1 cellular context compared by ENCODE assay signal in genomic region chr2:9207641-9208301, GRCh38.
TF ChIP-seq lines count a peak whose summit lies in the region.

No MANE protein-coding gene starts in this region.

TF ChIP-seq in IMR-90, 13 proteins besides CTCF, POLR2A, EP300 and RAD21 (continued from another document):
- TF ChIP-seq SMC3 (IDR thresholded peaks at IDR 0.05; ENCODE audit: low read depth, low read length) (peak; percentile 12; the same call in 1 of the 2 replicates), MAFK (IDR thresholded peaks at IDR 0.05; ENCODE audit: low read depth, low read length) (no peak), NFE2L2 (IDR thresholded peaks at IDR 0.05; ENCODE audit: low read depth, low read length) (no peak), CHD1 (IDR thresholded peaks at IDR 0.05; ENCODE audit: low read depth, low read length) (no peak), MAZ (IDR thresholded peaks at IDR 0.05; ENCODE audit: borderline replicate concordance, low read depth, low read length) (peak; percentile 24; the same call in 1 of the 2 replicates), USF2 (IDR thresholded peaks at IDR 0.05; ENCODE audit: low read depth, low read length) (no peak), MXI1 (IDR thresholded peaks at IDR 0.05; ENCODE audit: borderline replicate concordance, low read depth, low read length) (no peak; the same call in 1 of the 2 replicates), BHLHE40 (IDR thresholded peaks at IDR 0.05; ENCODE audit: low read depth, low read length) (no peak), FOS (IDR thresholded peaks at IDR 0.05; ENCODE audit: low read depth, low read length) (no peak), RFX5 (IDR thresholded peaks at IDR 0.05; ENCODE audit: low read depth, low read length) (no peak), CEBPB (IDR thresholded peaks at IDR 0.05; ENCODE audit: low read depth, low read length) (0 out of 2 replicates have a peak, but pooled peaks have one; percentile 11)
TF ChIP-seq in IMR-90: peak in this region for 3.
